Comparison of ENCODE assay signal across 24 cellular contexts in the genomic region with DNA sequence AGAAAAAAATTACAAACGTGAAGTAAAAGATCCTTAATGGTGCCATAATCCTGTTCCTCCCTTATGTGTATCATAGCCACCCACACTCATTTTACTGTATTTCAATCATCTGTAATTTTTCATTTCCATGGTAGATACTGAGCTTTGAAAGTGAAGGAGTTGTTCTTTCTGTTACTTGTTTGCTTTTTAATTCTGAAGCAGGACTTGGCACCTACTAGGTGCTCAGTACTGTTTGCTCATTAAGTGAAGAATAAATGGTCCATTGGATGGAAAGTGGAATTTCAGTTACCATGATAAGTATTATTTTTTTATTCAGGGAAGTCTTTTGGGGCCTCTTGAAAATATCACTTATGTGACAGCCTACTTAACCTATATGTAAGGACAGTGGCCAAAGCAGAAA.
"Had no signal": no experiment of that assay in that cellular context is flagged by ENCODE, and none has a peak within 500 bp of the region (broad histone marks: within the 10 kb centered on the region; RNA-seq: fewer than 3 reads in every experiment).

No MANE protein-coding gene starts in this region.

- H3K9me3 ChIP-seq: colonic mucosa, esophagus muscularis mucosa, esophagus squamous epithelium, gastrocnemius medialis, heart left ventricle had no signal

- H3K4me1 ChIP-seq: colonic mucosa, esophagus muscularis mucosa, esophagus squamous epithelium, foreskin keratinocyte, gastrocnemius medialis, gastroesophageal sphincter, heart left ventricle, heart right ventricle had no signal

- H3K36me3 ChIP-seq: colonic mucosa, esophagus muscularis mucosa, esophagus squamous epithelium, gastrocnemius medialis, gastroesophageal sphincter, heart left ventricle, heart right ventricle had no signal

- DNase-seq: colonic mucosa; cortex of kidney; dermis blood vessel endothelial cell; dorsolateral prefrontal cortex; effector CD4-positive, alpha-beta T cell; effector CD8-positive, alpha-beta T cell; effector memory CD4-positive, alpha-beta T cell; effector memory CD8-positive, alpha-beta T cell; endodermal cell; erythroblast; esophagus squamous epithelium; foreskin fibroblast; foreskin keratinocyte; foreskin melanocyte; gastrocnemius medialis; glutamatergic neuron; head of caudate nucleus; heart left ventricle; heart right ventricle had no signal

- ATAC-seq: effector memory CD8-positive, alpha-beta T cell; esophagus mucosa; foreskin keratinocyte; gastrocnemius medialis; gastroesophageal sphincter; heart left ventricle; heart right ventricle had no signal

- H3K27me3 ChIP-seq: colonic mucosa, dorsolateral prefrontal cortex, esophagus muscularis mucosa, esophagus squamous epithelium, foreskin keratinocyte, gastrocnemius medialis, gastroesophageal sphincter, heart left ventricle, heart right ventricle had no signal

- H3K4me3 ChIP-seq: colonic mucosa, coronary artery, dorsolateral prefrontal cortex, esophagus muscularis mucosa, esophagus squamous epithelium, gastrocnemius medialis, gastroesophageal sphincter, heart left ventricle, heart right ventricle had no signal

- H3K27ac ChIP-seq: colonic mucosa, coronary artery, dorsolateral prefrontal cortex, epithelial cell of prostate, esophagus muscularis mucosa, esophagus squamous epithelium, foreskin keratinocyte, gastrocnemius medialis, gastroesophageal sphincter, heart left ventricle, heart right ventricle had no signal
